In genomic region chr2:233334915-233335314, GRCh38 we compare ENCODE assay signal across 27 cellular contexts. TPM values are rescaled to one million over a fixed set of nuclear protein-coding genes. Genes with fewer than 3 reads are reported as not detected.
"Had no signal": no experiment of that assay in that cellular context is flagged by ENCODE, and none has a peak within 500 bp of the region (broad histone marks: within the 10 kb centered on the region; RNA-seq: fewer than 3 reads in every experiment).

No MANE protein-coding gene starts in this region.

- H3K4me3 ChIP-seq: hepatocyte, left ventricle myocardium inferior, thyroid gland, upper lobe of right lung had no signal

- H3K4me2 ChIP-seq: hepatocyte had no signal

- H3K79me2 ChIP-seq: hepatocyte had no signal

- H3K36me3 ChIP-seq: left ventricle myocardium inferior, thyroid gland, upper lobe of right lung had no signal

- H3K27me3 ChIP-seq: hepatocyte, thyroid gland, upper lobe of right lung had no signal

- H3K9me3 Mint-ChIP-seq: activated T-helper 2 cell treated with anti-CD3 and anti-CD28 coated beads, Interferon-gamma antibody, Interleukin-2, Interleukin-4, amounts not matched to agents 10 μg/mL and 5 μg/mL and 100 μg/mL, durations not matched to agents 14 hours and 24 hours and 36 hours; mesothelial cell of epicardium; stimulated activated naive CD8-positive, alpha-beta T cell treated with anti-CD3 and anti-CD28 coated beads, Interleukin-15, Interleukin-2, amounts not matched to agents 100 ng/mL and 50 ng/mL, for 24 hours had no signal

- H3K4me3 Mint-ChIP-seq: activated CD4-positive, alpha-beta T cell treated with anti-CD3 and anti-CD28 coated beads, Interleukin-2, amount 10 ng/mL, durations not matched to agents 7 days and 5 days; mesothelial cell of epicardium; stimulated activated naive CD8-positive, alpha-beta T cell treated with anti-CD3 and anti-CD28 coated beads, Interleukin-15, Interleukin-2, amounts not matched to agents 100 ng/mL and 50 ng/mL, for 24 hours; T-helper 2 cell treated with Interferon-gamma antibody and Interleukin-4, amounts not matched to agents 5 μg/mL and 100 μg/mL, for 36 hours had no signal

- H3K4me1 ChIP-seq: left ventricle myocardium inferior, upper lobe of right lung had no signal

- H3K27ac ChIP-seq: hepatocyte, left ventricle myocardium inferior, thyroid gland, upper lobe of right lung, VCaP had no signal

- H3K4me1 Mint-ChIP-seq: mesothelial cell of epicardium had no signal

- ATAC-seq: sciatic nerve, SK-N-SH treated with all-trans-retinoic acid at 6 μM for 48 hours, upper lobe of right lung had no signal

- H3K27ac Mint-ChIP-seq: activated T-helper 2 cell treated with anti-CD3 and anti-CD28 coated beads, Interferon-gamma antibody, Interleukin-2, Interleukin-4, amounts not matched to agents 10 μg/mL and 5 μg/mL and 100 μg/mL, durations not matched to agents 14 hours and 24 hours and 36 hours; mesothelial cell of epicardium; stimulated activated naive CD8-positive, alpha-beta T cell treated with anti-CD3 and anti-CD28 coated beads, Interleukin-15, Interleukin-2, amounts not matched to agents 100 ng/mL and 50 ng/mL, for 24 hours; T-helper 2 cell treated with Interferon-gamma antibody and Interleukin-4, amounts not matched to agents 5 μg/mL and 100 μg/mL, for 36 hours had no signal

- H3K27me3 Mint-ChIP-seq: activated CD4-positive, alpha-beta T cell treated with anti-CD3 and anti-CD28 coated beads, Interleukin-2, amount 10 ng/mL, durations not matched to agents 7 days and 5 days; stimulated activated naive CD8-positive, alpha-beta T cell treated with anti-CD3 and anti-CD28 coated beads, Interleukin-15, Interleukin-2, amounts not matched to agents 100 ng/mL and 50 ng/mL, for 24 hours had no signal

- H3K9me3 ChIP-seq: left ventricle myocardium inferior, thyroid gland, upper lobe of right lung had no signal

- DNase-seq: activated CD4-positive, alpha-beta T cell treated with anti-CD3 and anti-CD28 coated beads, Interleukin-2, amount 10 ng/mL, durations not matched to agents 7 days and 5 days; activated CD4-positive, CD25-positive, alpha-beta regulatory T cell treated with anti-CD3 and anti-CD28 coated beads, Interleukin-2, amount 50 U/mL, for 72 hours; activated naive CD4-positive, alpha-beta T cell treated with Interleukin-2 at 50 U/mL for 16 hours; activated T-cell treated with anti-CD3 and anti-CD28 coated beads, Interleukin-2, amount 50 U/mL, for 1 hour; amygdala; effector CD4-positive, alpha-beta T cell; foreskin melanocyte; glutamatergic neuron; left ventricle myocardium inferior; mammary epithelial cell; stimulated activated CD4-positive, alpha-beta T cell treated with anti-CD3 and anti-CD28 coated beads, Interleukin-4, amount 100 ng/mL, for 1 hour; substantia nigra; thyroid gland; upper lobe of right lung had no signal

- H2AFZ ChIP-seq: hepatocyte had no signal

- H3K36me3 Mint-ChIP-seq: mesothelial cell of epicardium had no signal

RNA-seq across cellular contexts. Expression of gene SAG, which starts 27.3 kb away (rescaled TPM):
- total RNA-seq: activated CD4-positive, alpha-beta T cell treated with anti-CD3 and anti-CD28 coated beads, Interleukin-2, amount 10 ng/mL, durations not matched to agents 7 days and 5 days; activated T-helper 2 cell treated with anti-CD3 and anti-CD28 coated beads, Interferon-gamma antibody, Interleukin-2, Interleukin-4, amounts not matched to agents 10 μg/mL and 5 μg/mL and 100 μg/mL, durations not matched to agents 14 hours and 24 hours and 36 hours; cerebellum; left ventricle myocardium inferior; mammary epithelial cell; mesothelial cell of epicardium; posterior vena cava; renal cortical epithelial cell; sciatic nerve; upper lobe of right lung had no signal
- polyA plus RNA-seq: esophagus, hepatocyte, mammary epithelial cell, neural cell had no signal
